8 cellular contexts compared by ENCODE assay signal in genomic region chr7:132518102-132518838, GRCh38. TPM values are rescaled to one million over a fixed set of nuclear protein-coding genes. Genes with fewer than 3 reads are reported as not detected.
DNase-seq lines count a peak whose midpoint lies in the region; ATAC-seq and TF ChIP-seq lines count a peak whose summit lies in the region.

No MANE protein-coding gene starts in this region.

- ATAC-seq in gastroesophageal sphincter (no peak), GM18858 (IDR thresholded peaks at IDR 0.05; ENCODE audit: unreplicated experiment) (no peak), HG02852 (IDR thresholded peaks at IDR 0.05; ENCODE audit: unreplicated experiment) (no peak)

- no peaks in the 10 kb centered on the region for H4K20me1 ChIP-seq in OCI-LY1 (ENCODE audit: insufficient read depth, low read length)

- H3K9ac ChIP-seq in OCI-LY1 (ENCODE audit: low read length) = no peak overlapping the region

- peak; percentile 15 for DNase-seq in stimulated activated CD4-positive, alpha-beta T cell treated with anti-CD3 and anti-CD28 coated beads, Interleukin-15, amount 100 ng/mL, for 24 hours
- no peak for DNase-seq in stimulated activated CD4-positive, alpha-beta T cell treated with anti-CD3 and anti-CD28 coated beads, Interleukin-12 subunit alpha, Interleukin-12 subunit beta, amount 100 ng/mL, for 4 hours
- DNase-seq in fibroblast of pulmonary artery (ENCODE audit: low read depth) (no peak), NCI-H1436 treated with DMSO at 0.1 percent for 48 hours (lab: John Stamatoyannopoulos, UW) (no peak)

- H3K4me3 ChIP-seq in OCI-LY1 (ENCODE audit: low read depth, low read length, poor library complexity, severe bottlenecking) (no peak overlapping the region), fibroblast of pulmonary artery (replicated peaks; ENCODE audit: low read depth, low read length) (no peak overlapping the region), gastroesophageal sphincter (no peak overlapping the region)

- no peak overlapping the region for H3K4me2 ChIP-seq in OCI-LY1 (ENCODE audit: low read length)

- H3F3A ChIP-seq in OCI-LY1 (ENCODE audit: insufficient read depth, low read length) = no peaks in the 10 kb centered on the region

- H3K79me2 ChIP-seq in OCI-LY1 (ENCODE audit: insufficient read depth, low read length) = no peaks in the 10 kb centered on the region

- H3K4me1 ChIP-seq in OCI-LY1 (ENCODE audit: insufficient read depth, low read length, severe bottlenecking) (no peaks in the 10 kb centered on the region), gastroesophageal sphincter (peaks cover 0 to 21% (median 0%) of the 10 kb centered on the region in 3 donors)

- no peaks in the 10 kb centered on the region for H3K36me3 ChIP-seq in OCI-LY1 (ENCODE audit: insufficient read depth, low read length)
- no peaks in the 10 kb centered on the region for H3K36me3 ChIP-seq in gastroesophageal sphincter

- no peaks in the 10 kb centered on the region for H3K9me2 ChIP-seq in OCI-LY1 (ENCODE audit: low read depth, low read length)

- H3K9me3 ChIP-seq in OCI-LY1 (ENCODE audit: low read length) = no peaks in the 10 kb centered on the region
- no peaks in the 10 kb centered on the region for H3K9me3 ChIP-seq in gastroesophageal sphincter

- TF ChIP-seq EP300 in gastroesophageal sphincter (IDR thresholded peaks at IDR 0.05) = no peak

- H3K27me3 ChIP-seq in OCI-LY1 (ENCODE audit: insufficient read depth, low read length) = no peaks in the 10 kb centered on the region
- no peaks in the 10 kb centered on the region for H3K27me3 ChIP-seq in gastroesophageal sphincter

- no peak overlapping the region for H2AFZ ChIP-seq in OCI-LY1 (ENCODE audit: low read length)

- WGBS in gastroesophageal sphincter (ENCODE audit: low coverage in 1 of 2), 2 donors = 83 to 87% methylated on average over 6 to 8 of the region's 11 CpGs

- TF ChIP-seq POLR2A in gastroesophageal sphincter (IDR thresholded peaks at IDR 0.05) = no peak

- TF ChIP-seq CTCF in OCI-LY1 (IDR thresholded peaks at IDR 0.05; ENCODE audit: low read length) (peak; percentile 57), fibroblast of pulmonary artery (IDR thresholded peaks at IDR 0.05; ENCODE audit: low read length, missing control alignments) (peak; percentile 44), gastroesophageal sphincter (IDR thresholded peaks at IDR 0.05) (peak in 1 of 4 experiments; percentile 19)

- H3K27ac ChIP-seq in OCI-LY1 (ENCODE audit: low read depth, low read length, poor library complexity, severe bottlenecking) (no peak overlapping the region), gastroesophageal sphincter (no peak overlapping the region)

RNA-seq across cellular contexts. Expression of gene PLXNA4, which starts 58.0 kb away (rescaled TPM):
- total RNA-seq in gastroesophageal sphincter = 10 to 100 TPM in 2 of 4 donors, 1 to 10 TPM in 2; 4.8 to 19.7 (median 10.7) TPM
